Comparison of ENCODE assay signal across 8 cellular contexts in genomic region chr17:78360371-78361226, GRCh38. TPM values are rescaled to one million over a fixed set of nuclear protein-coding genes. Genes with fewer than 3 reads are reported as not detected.
A peak's percentile ranks its signal among the peaks of the same experiment; 100 is the strongest.
DNase-seq lines count a peak whose midpoint lies in the region; ATAC-seq and TF ChIP-seq lines count a peak whose summit lies in the region.

No MANE protein-coding gene starts in this region.

- peaks cover 39% of the 10 kb centered on the region for H3K4me1 Mint-ChIP-seq in activated CD4-positive, alpha-beta T cell treated with anti-CD3 and anti-CD28 coated beads, Interleukin-2, amount 10 ng/mL, durations not matched to agents 24 days and 14 days

- TF ChIP-seq CTCF in GM12875 (IDR thresholded peaks at IDR 0.05; ENCODE audit: borderline replicate concordance, insufficient read depth, low read depth, low read length): peak; percentile 98

- intact Hi-C loops in activated CD4-positive, alpha-beta T cell treated with anti-CD3 and anti-CD28 coated beads, Interleukin-2, amount 10 ng/mL, durations not matched to agents 24 days and 14 days (cut with micrococcal nuclease): loop anchor here (1.0 to 2.0 kb wide), 4 partner anchors 18 to 109 kb away; partner anchors contain the start of gene PGS1

- peaks cover 34% of the 10 kb centered on the region for H3K36me3 Mint-ChIP-seq in activated CD4-positive, alpha-beta T cell treated with anti-CD3 and anti-CD28 coated beads, Interleukin-2, amount 10 ng/mL, durations not matched to agents 24 days and 14 days (ENCODE audit: low read depth)

- H3K4me3 Mint-ChIP-seq in activated CD4-positive, alpha-beta T cell treated with anti-CD3 and anti-CD28 coated beads, Interleukin-2, amount 10 ng/mL, durations not matched to agents 24 days and 14 days: peak overlapping the region; percentile 92

- peak overlapping the region; percentile 94 for H3K27ac Mint-ChIP-seq in activated CD4-positive, alpha-beta T cell treated with anti-CD3 and anti-CD28 coated beads, Interleukin-2, amount 10 ng/mL, durations not matched to agents 24 days and 14 days

- peak overlapping the region; percentile 60 for H3K27ac ChIP-seq in cingulate gyrus (ENCODE audit: low read depth, low read length)

- ATAC-seq in HG03159 (IDR thresholded peaks at IDR 0.05; ENCODE audit: unreplicated experiment): peak; percentile 21

- H3K27me3 Mint-ChIP-seq in activated CD4-positive, alpha-beta T cell treated with anti-CD3 and anti-CD28 coated beads, Interleukin-2, amount 10 ng/mL, durations not matched to agents 24 days and 14 days: no peaks in the 10 kb centered on the region

- peak overlapping the region; percentile 36 for H3K4me3 ChIP-seq in GM12875 (ENCODE audit: low read depth, low read length)

- peak; percentile 73 for DNase-seq in NCI-H510A (lab: John Stamatoyannopoulos, UW)
- DNase-seq in activated CD4-positive, alpha-beta T cell treated with anti-CD3 and anti-CD28 coated beads, Interleukin-2, amount 10 ng/mL, durations not matched to agents 24 days and 14 days: peak; percentile 98
- DNase-seq in left kidney (ENCODE audit: low read depth, low spot score): peak; percentile 96
- peak; percentile 89 to 96 for DNase-seq in stimulated activated CD4-positive, alpha-beta T cell treated with anti-CD3 and anti-CD28 coated beads, Interleukin-1b, Interleukin-23, amount 100 ng/mL, for 4 hours (ENCODE audit: low read depth in 2 of 2)
- DNase-seq in cortex of kidney (lab: John Stamatoyannopoulos, UW): no peak

- no peaks in the 10 kb centered on the region for H3K9me3 Mint-ChIP-seq in activated CD4-positive, alpha-beta T cell treated with anti-CD3 and anti-CD28 coated beads, Interleukin-2, amount 10 ng/mL, durations not matched to agents 24 days and 14 days

RNA-seq across cellular contexts. Expression of gene SOCS3, which starts 0.7 kb away (rescaled TPM):
- total RNA-seq in activated CD4-positive, alpha-beta T cell treated with anti-CD3 and anti-CD28 coated beads, Interleukin-2, amount 10 ng/mL, durations not matched to agents 24 days and 14 days: 78.3 and 81.5 TPM in 2 replicates

RNA-seq across cellular contexts. Expression of gene PGS1, which starts 17.9 kb away (rescaled TPM):
- 65.6 and 67.8 TPM in 2 replicates for total RNA-seq in activated CD4-positive, alpha-beta T cell treated with anti-CD3 and anti-CD28 coated beads, Interleukin-2, amount 10 ng/mL, durations not matched to agents 24 days and 14 days
